Comparison of ENCODE assay signal across 7 cellular contexts in the genomic region with DNA sequence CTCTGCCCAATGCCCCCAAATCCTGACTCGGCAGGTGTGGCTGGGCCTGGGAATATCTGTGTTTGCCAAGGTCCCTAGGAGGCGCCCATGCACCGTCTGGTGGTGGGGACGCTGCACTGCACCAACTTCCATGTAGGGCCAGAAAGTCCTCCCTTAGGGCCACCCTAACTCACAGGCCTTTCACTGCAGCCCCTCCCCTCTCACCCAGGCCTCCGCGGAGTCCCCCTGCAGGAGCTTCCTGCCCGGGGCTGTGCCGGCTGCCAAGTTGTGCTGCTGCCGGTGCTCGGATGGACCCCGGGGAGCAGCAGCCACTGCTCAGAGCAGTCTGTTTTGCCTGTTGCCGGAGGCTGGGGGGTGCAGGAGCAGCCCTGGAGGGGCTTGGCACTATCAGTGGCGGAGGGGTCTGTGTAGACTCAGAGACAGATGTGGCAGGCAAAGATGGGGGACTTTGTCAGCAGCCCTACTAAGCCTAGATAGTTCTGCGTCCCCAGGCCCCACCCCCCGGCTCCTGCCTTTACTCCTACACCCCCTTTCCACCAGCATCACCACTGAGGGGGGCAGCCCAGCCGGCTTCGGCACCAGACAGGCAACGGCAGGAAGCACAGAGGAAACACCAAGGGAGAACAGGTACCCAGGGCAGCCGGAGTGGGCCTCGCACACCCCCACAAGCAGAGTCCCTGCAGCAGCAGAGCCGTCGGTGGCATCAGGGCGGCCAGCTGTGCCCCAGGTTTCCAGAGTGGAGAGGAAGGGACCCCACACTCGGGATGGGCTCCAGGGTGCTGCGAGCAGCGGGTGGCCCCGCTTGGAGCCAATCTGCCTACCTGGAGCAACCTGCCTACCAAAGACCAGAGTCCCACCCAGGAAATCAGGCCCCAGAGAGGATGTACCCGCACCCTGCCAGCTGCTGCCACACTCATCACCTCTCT.
DNase-seq lines count a peak whose midpoint lies in the region; ATAC-seq and TF ChIP-seq lines count a peak whose summit lies in the region.

No MANE protein-coding gene starts in this region.

- no peaks in the 10 kb centered on the region for H3K36me3 ChIP-seq in body of pancreas (replicated peaks in 1 of 2; ENCODE audit: insufficient read depth in 1 of 2, low read depth in 2 of 2)

- TF ChIP-seq POLR2A in body of pancreas (IDR thresholded peaks at IDR 0.05), result no peak

- no peak overlapping the region for H3K4me3 ChIP-seq in body of pancreas

- peak; percentile 67 for DNase-seq in GM10248 (ENCODE audit: extremely low spot score)
- peak; percentile 59 to 73 (median 64) for DNase-seq in body of pancreas
- DNase-seq in islet precursor cell, result peak; percentile 93
- DNase-seq in NCI-H1417 treated with DMSO at 0.1 percent for 48 hours (lab: John Stamatoyannopoulos, UW), result no peak

- TF ChIP-seq CTCF in GM10248 (IDR thresholded peaks at IDR 0.05; ENCODE audit: control extremely low read depth, extremely low read depth, low read depth, missing control alignments) (peak; percentile 61), LNCAP (IDR thresholded peaks at IDR 0.05) (peak; percentile 77), body of pancreas (IDR thresholded peaks at IDR 0.05) (peak; percentile 51 to 84 (median 73))

- CTCF ChIA-PET in GM10248 (lab: Yijun Ruan, JAX), result interaction anchor here (1.6 kb wide), 1 partner anchor 232 kb away, joined by 3 read pairs; no protein-coding TSS in a partner anchor

- H3K9me3 ChIP-seq in body of pancreas, result no peaks in the 10 kb centered on the region

- intact Hi-C loops in body of pancreas (cut with DNase I), result loop anchor here (10.0 kb wide), 1 partner anchor 349 kb away; no protein-coding TSS in a partner anchor

- H3K4me1 ChIP-seq in body of pancreas, result no peaks in the 10 kb centered on the region

- WGBS in body of pancreas, 2 donors, result 29 to 34% methylated on average over 12 to 26 of the region's 28 CpGs

- ATAC-seq in body of pancreas (peak; percentile 83), GM21381 (IDR thresholded peaks at IDR 0.05; ENCODE audit: unreplicated experiment) (no peak)

- no peaks in the 10 kb centered on the region for H3K27me3 ChIP-seq in body of pancreas

- no peak overlapping the region for H3K27ac ChIP-seq in body of pancreas
- H3K27ac ChIP-seq in temporal lobe (ENCODE audit: low read depth, low read length), result peak overlapping the region; percentile 58

- POLR2A ChIA-PET in GM10248 (lab: Yijun Ruan, JAX), result no interaction called here
